Comparison of ENCODE assay signal across 1 cellular context in genomic region chrX:119809185-119809666, GRCh38.
TF ChIP-seq lines count a peak whose summit lies in the region.

No MANE protein-coding gene starts in this region.

TF ChIP-seq in K562, 482 proteins besides CTCF, POLR2A, EP300 and RAD21 (continued from another document and continues in another):
- TF ChIP-seq, protein P1, sequence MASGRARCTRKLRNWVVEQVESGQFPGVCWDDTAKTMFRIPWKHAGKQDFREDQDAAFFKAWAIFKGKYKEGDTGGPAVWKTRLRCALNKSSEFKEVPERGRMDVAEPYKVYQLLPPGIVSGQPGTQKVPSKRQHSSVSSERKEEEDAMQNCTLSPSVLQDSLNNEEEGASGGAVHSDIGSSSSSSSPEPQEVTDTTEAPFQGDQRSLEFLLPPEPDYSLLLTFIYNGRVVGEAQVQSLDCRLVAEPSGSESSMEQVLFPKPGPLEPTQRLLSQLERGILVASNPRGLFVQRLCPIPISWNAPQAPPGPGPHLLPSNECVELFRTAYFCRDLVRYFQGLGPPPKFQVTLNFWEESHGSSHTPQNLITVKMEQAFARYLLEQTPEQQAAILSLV (tag; IDR thresholded peaks at IDR 0.05), result no peak
- TF ChIP-seq EP400 (IDR thresholded peaks at IDR 0.05) (0 out of 2 replicates have a peak, but pooled peaks have one; percentile 51), RREB1 (CRISPR knock-in tag; IDR thresholded peaks at IDR 0.05) (no peak), SMARCB1 (IDR thresholded peaks at IDR 0.05; ENCODE audit: insufficient read length, low read depth) (no peak), ETV1 (tag; conservative IDR thresholded peaks at IDR 0.05; ENCODE audit: low read depth) (peak; percentile 71), MTA1 (IDR thresholded peaks at IDR 0.05; ENCODE audit: borderline replicate concordance) (no peak; the same call in 1 of the 2 replicates), TCF15 (CRISPR knock-in tag; IDR thresholded peaks at IDR 0.05) (no peak), BDP1 (IDR thresholded peaks at IDR 0.05; ENCODE audit: insufficient read depth, insufficient read length) (no peak), BCOR (IDR thresholded peaks at IDR 0.05) (peak; percentile 76; the same call in 1 of the 2 replicates), PYGO2 (tag; IDR thresholded peaks at IDR 0.05) (no peak), CREM (IDR thresholded peaks at IDR 0.05; ENCODE audit: low read depth) (peak; percentile 50; the same call in 1 of the 2 replicates), ZFPM2 (CRISPR knock-in tag; IDR thresholded peaks at IDR 0.05) (no peak), NR2C2 (CRISPR knock-in tag; IDR thresholded peaks at IDR 0.05) (no peak), NR2C2 (tag; IDR thresholded peaks at IDR 0.05) (no peak), RCOR1 (IDR thresholded peaks at IDR 0.05; ENCODE audit: borderline replicate concordance in 1 of 2, low read depth in 2 of 2, low read length in 2 of 2) (peak in 1 of 2 experiments; percentile 92; a peak in 3 of 4 replicates), ZNF695 (CRISPR knock-in tag; IDR thresholded peaks at IDR 0.05) (no peak), FIP1L1 (IDR thresholded peaks at IDR 0.05; ENCODE audit: low read depth, low read length, poor library complexity, severe bottlenecking) (no peak), NEUROD1 (IDR thresholded peaks at IDR 0.05; ENCODE audit: borderline replicate concordance, low read depth, low read length, partially characterized antibody) (no peak), SMARCC2 (IDR thresholded peaks at IDR 0.05; ENCODE audit: low read depth) (peak; percentile 89), HMG20B (CRISPR knock-in tag; IDR thresholded peaks at IDR 0.05) (no peak), STAT5A (IDR thresholded peaks at IDR 0.05; ENCODE audit: borderline replicate concordance, low read length) (peak; percentile 77; the same call in 1 of the 2 replicates), CHCHD3 (CRISPR knock-in tag; IDR thresholded peaks at IDR 0.05) (no peak), HIVEP1 (CRISPR knock-in tag; IDR thresholded peaks at IDR 0.05) (no peak), ZBTB8A (IDR thresholded peaks at IDR 0.05; ENCODE audit: partially characterized antibody) (no peak), NR2F6 (CRISPR knock-in tag; IDR thresholded peaks at IDR 0.05) (no peak), GABPB1 (CRISPR knock-in tag; IDR thresholded peaks at IDR 0.05) (0 out of 2 replicates have a peak, but pooled peaks have one; percentile 30), SMAD3 (CRISPR knock-in tag; conservative IDR thresholded peaks at IDR 0.05) (no peak), HNRNPL (IDR thresholded peaks at IDR 0.05; ENCODE audit: low read depth, low read length) (no peak), PCBP2 (IDR thresholded peaks at IDR 0.05; ENCODE audit: low read depth, low read length, poor library complexity, severe bottlenecking) (no peak), HBP1 (CRISPR knock-in tag; IDR thresholded peaks at IDR 0.05) (no peak), MAZ (CRISPR knock-in tag; conservative IDR thresholded peaks at IDR 0.05 in 1 of 2, IDR thresholded peaks at IDR 0.05 in 1 of 2) (no peak; a peak in 1 of 4 replicates), GTF2B (IDR thresholded peaks at IDR 0.05; ENCODE audit: extremely low read depth, insufficient read length) (no peak), SMARCA5 (IDR thresholded peaks at IDR 0.05) (no peak), ZNF143 (CRISPR knock-in tag; IDR thresholded peaks at IDR 0.05) (no peak), HINFP (tag; conservative IDR thresholded peaks at IDR 0.05; ENCODE audit: low read depth) (no peak), NFRKB (IDR thresholded peaks at IDR 0.05; ENCODE audit: low read depth) (no peak), TOE1 (IDR thresholded peaks at IDR 0.05; ENCODE audit: borderline replicate concordance) (peak; percentile 44; the same call in 1 of the 2 replicates), TOE1 (CRISPR knock-in tag; IDR thresholded peaks at IDR 0.05; ENCODE audit: borderline replicate concordance, low read depth) (no peak), CAMTA2 (CRISPR knock-in tag; conservative IDR thresholded peaks at IDR 0.05) (no peak), HNRNPUL1 (IDR thresholded peaks at IDR 0.05; ENCODE audit: low read length) (no peak), ZNF280B (CRISPR knock-in tag; IDR thresholded peaks at IDR 0.05) (no peak), SIN3A (IDR thresholded peaks at IDR 0.05; ENCODE audit: borderline replicate concordance in 2 of 2, control insufficient read depth in 1 of 2, low read depth in 2 of 2, low read length in 2 of 2) (no peak), ZSCAN29 (IDR thresholded peaks at IDR 0.05) (no peak), MECOM (CRISPR knock-in tag; IDR thresholded peaks at IDR 0.05) (no peak), ZNF253 (CRISPR knock-in tag; conservative IDR thresholded peaks at IDR 0.05) (no peak), CBFA2T2 (conservative IDR thresholded peaks at IDR 0.05) (peak; percentile 94), ZNF354B (CRISPR knock-in tag; IDR thresholded peaks at IDR 0.05) (no peak), CHD1 (IDR thresholded peaks at IDR 0.05; ENCODE audit: low read length) (no peak), ZBTB7A (IDR thresholded peaks at IDR 0.05; ENCODE audit: borderline replicate concordance, control insufficient read depth, low read depth, low read length) (no peak), KDM2B (CRISPR knock-in tag; IDR thresholded peaks at IDR 0.05) (no peak), ZNF584 (CRISPR knock-in tag; IDR thresholded peaks at IDR 0.05; ENCODE audit: low read depth) (no peak), ZNF316 (IDR thresholded peaks at IDR 0.05) (no peak)
- TF ChIP-seq, protein P2, sequence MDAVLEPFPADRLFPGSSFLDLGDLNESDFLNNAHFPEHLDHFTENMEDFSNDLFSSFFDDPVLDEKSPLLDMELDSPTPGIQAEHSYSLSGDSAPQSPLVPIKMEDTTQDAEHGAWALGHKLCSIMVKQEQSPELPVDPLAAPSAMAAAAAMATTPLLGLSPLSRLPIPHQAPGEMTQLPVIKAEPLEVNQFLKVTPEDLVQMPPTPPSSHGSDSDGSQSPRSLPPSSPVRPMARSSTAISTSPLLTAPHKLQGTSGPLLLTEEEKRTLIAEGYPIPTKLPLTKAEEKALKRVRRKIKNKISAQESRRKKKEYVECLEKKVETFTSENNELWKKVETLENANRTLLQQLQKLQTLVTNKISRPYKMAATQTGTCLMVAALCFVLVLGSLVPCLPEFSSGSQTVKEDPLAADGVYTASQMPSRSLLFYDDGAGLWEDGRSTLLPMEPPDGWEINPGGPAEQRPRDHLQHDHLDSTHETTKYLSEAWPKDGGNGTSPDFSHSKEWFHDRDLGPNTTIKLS (IDR thresholded peaks at IDR 0.05; ENCODE audit: borderline replicate concordance, low read depth), result 0 out of 2 replicates have a peak, but pooled peaks have one; percentile 30
- TF ChIP-seq, protein P3, sequence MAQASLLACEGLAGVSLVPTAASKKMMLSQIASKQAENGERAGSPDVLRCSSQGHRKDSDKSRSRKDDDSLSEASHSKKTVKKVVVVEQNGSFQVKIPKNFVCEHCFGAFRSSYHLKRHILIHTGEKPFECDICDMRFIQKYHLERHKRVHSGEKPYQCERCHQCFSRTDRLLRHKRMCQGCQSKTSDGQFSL (CRISPR knock-in tag; IDR thresholded peaks at IDR 0.05), result no peak
- TF ChIP-seq, protein P3 (tag; IDR thresholded peaks at IDR 0.05), result no peak
- TF ChIP-seq, protein P4, sequence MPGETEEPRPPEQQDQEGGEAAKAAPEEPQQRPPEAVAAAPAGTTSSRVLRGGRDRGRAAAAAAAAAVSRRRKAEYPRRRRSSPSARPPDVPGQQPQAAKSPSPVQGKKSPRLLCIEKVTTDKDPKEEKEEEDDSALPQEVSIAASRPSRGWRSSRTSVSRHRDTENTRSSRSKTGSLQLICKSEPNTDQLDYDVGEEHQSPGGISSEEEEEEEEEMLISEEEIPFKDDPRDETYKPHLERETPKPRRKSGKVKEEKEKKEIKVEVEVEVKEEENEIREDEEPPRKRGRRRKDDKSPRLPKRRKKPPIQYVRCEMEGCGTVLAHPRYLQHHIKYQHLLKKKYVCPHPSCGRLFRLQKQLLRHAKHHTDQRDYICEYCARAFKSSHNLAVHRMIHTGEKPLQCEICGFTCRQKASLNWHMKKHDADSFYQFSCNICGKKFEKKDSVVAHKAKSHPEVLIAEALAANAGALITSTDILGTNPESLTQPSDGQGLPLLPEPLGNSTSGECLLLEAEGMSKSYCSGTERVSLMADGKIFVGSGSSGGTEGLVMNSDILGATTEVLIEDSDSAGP (CRISPR knock-in tag; IDR thresholded peaks at IDR 0.05), result no peak
- TF ChIP-seq, protein P5, sequence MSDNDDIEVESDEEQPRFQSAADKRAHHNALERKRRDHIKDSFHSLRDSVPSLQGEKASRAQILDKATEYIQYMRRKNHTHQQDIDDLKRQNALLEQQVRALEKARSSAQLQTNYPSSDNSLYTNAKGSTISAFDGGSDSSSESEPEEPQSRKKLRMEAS (CRISPR knock-in tag; IDR thresholded peaks at IDR 0.05), result no peak
